Comparison of ENCODE assay signal across 8 cellular contexts in the genomic region with DNA sequence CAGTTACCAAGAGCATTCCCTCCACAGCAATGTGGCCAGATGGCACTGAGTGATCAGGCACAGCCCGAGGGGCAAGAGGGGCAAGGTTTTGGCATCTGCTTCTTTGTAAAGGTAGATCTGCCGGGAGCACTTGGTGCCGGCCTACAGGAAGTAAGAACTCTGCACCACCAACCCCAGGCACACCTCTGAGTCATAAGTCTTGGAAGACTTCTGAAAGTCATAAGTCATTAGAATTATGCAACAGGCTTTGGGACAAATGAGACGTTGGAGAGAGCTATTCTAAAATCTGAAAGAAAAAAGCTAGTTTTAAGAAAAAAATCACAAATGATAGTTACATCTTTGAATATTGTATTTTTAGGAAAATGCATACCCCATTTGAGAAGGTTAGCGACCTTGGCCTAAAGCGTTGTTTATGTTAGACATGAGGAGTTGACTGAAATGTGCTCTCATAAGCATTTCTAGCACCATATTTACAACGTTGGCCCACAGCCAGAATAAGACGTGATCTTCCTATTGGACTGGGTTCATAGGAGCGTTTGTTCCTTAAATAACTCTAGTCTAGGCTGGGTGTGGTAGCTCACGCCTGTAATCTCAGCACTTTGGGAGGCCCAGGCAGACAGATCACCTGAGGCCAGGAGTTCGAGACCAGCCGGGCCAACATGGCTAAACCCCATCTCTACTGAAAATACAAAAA. TPM values are rescaled to one million over a fixed set of nuclear protein-coding genes. Genes with fewer than 3 reads are reported as not detected.
DNase-seq lines count a peak whose midpoint lies in the region; ATAC-seq and TF ChIP-seq lines count a peak whose summit lies in the region.

No MANE protein-coding gene starts in this region.

- 17 to 19% methylated on average over 11 to 12 of the region's 12 CpGs for whole genome bisulfite sequencing in esophagus squamous epithelium, 2 donors
- WGBS in sigmoid colon, 2 donors: 14 to 45% methylated on average over 12 of the region's 12 CpGs

- peaks cover 11 to 29% (median 11%) of the 10 kb centered on the region in 3 donors for H3K4me1 ChIP-seq in esophagus squamous epithelium
- H3K4me1 ChIP-seq in sigmoid colon: peaks cover 0 to 42% (median 25%) of the 10 kb centered on the region in 4 donors

- peak in 1 of 4 donors; percentile 61 for TF ChIP-seq EP300 in sigmoid colon (IDR thresholded peaks at IDR 0.05)

- TF ChIP-seq POLR2A in esophagus squamous epithelium (IDR thresholded peaks at IDR 0.05) (no peak), sigmoid colon (IDR thresholded peaks at IDR 0.05) (no peak)

- no peaks in the 10 kb centered on the region for H3K27me3 ChIP-seq in esophagus squamous epithelium
- H3K27me3 ChIP-seq in sigmoid colon: no peaks in the 10 kb centered on the region

- intact Hi-C loops in esophagus squamous epithelium (cut with DNase I) (no loop called here), sigmoid colon (cut with DNase I) (loop anchor here (5.0 to 10.0 kb wide), 2 partner anchors 60 to 133 kb away; partner anchors contain the start of gene SIPA1L2)

- H3K27ac ChIP-seq in esophagus squamous epithelium: peak overlapping the region; percentile 48 to 84 (median 78)
- H3K27ac ChIP-seq in sigmoid colon: peak overlapping the region; percentile 68 to 83 (median 71)

- H3K9me3 ChIP-seq in esophagus squamous epithelium (no peaks in the 10 kb centered on the region), sigmoid colon (no peaks in the 10 kb centered on the region)

- ATAC-seq in GM21390 (IDR thresholded peaks at IDR 0.05; ENCODE audit: unreplicated experiment) (no peak), HG02759 (IDR thresholded peaks at IDR 0.05; ENCODE audit: unreplicated experiment) (no peak)

- H3K4me3 ChIP-seq in esophagus squamous epithelium: no peak overlapping the region
- H3K4me3 ChIP-seq in sigmoid colon: no peak overlapping the region

- no peaks in the 10 kb centered on the region for H3K36me3 ChIP-seq in esophagus squamous epithelium
- H3K36me3 ChIP-seq in sigmoid colon: no peaks in the 10 kb centered on the region

- no peak for TF ChIP-seq CTCF in esophagus squamous epithelium (IDR thresholded peaks at IDR 0.05)
- TF ChIP-seq CTCF in sigmoid colon (IDR thresholded peaks at IDR 0.05): no peak

- DNase-seq in GOT3 (lab: John Stamatoyannopoulos, UW) (peak; percentile 61), NOMO-1 treated with dmso at 0.1 percent for 144 hours (lab: John Stamatoyannopoulos, UW; ENCODE audit: unreplicated experiment) (peak; percentile 98), esophagus squamous epithelium (lab: John Stamatoyannopoulos, UW) (no peak), sigmoid colon (peak; percentile 89), HuH-7 (ENCODE audit: low spot score) (no peak)
- no peak for DNase-seq in effector CD4-positive, alpha-beta T cell

RNA-seq across cellular contexts. Expression of gene MAP10, which starts 37.7 kb away (rescaled TPM):
- total RNA-seq in esophagus squamous epithelium (1 to 10 TPM in 2 of 4 donors, under 1 TPM in 2; 0.34 to 1.1 (median 1.1) TPM), sigmoid colon (1 to 10 TPM; 1.4 to 3.3 (median 2.7) TPM)
- polyA plus RNA-seq in sigmoid colon: 1 to 10 TPM in 1 of 3 donors, under 1 TPM in 2; 0.46 to 2.0 (median 0.60) TPM

Comparison
In these comparisons a context has a peak if more than half of its experiments do, and no peak if none do; other contexts are left out.
1. DNase-seq: peak in GOT3 (single experiment), NOMO-1 treated with dmso at 0.1 percent for 144 hours (single experiment) and sigmoid colon (single experiment); none in esophagus squamous epithelium (single experiment), effector CD4-positive, alpha-beta T cell (single experiment) and HuH-7 (single experiment).